ENCODE assay signal across 16 cellular contexts in the genomic region with DNA sequence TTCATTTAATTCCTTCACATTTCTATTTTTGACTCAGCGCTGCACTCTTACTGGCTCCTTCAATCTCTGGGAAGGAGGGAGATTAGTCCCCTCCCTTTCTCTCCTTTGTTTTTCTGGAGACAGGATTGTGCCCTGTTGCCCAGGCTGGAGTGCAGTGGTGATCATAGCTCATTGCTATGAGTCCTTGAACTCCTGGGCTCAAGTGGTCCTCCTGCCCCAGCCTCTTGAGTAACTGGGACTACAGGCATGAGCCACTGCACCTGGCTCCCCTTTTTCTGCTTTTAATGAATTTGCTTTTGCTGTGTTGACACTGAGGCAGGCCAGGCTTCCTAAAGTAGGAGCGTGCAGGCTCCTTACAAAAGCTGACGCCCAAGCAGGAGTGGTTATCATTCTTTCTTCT. TPM values are rescaled to one million over a fixed set of nuclear protein-coding genes. Genes with fewer than 3 reads are reported as not detected.
DNase-seq lines count a peak whose midpoint lies in the region; ATAC-seq and TF ChIP-seq lines count a peak whose summit lies in the region.
"Had no signal": no experiment of that assay in that cellular context is flagged by ENCODE, and none has a peak within 500 bp of the region (broad histone marks: within the 10 kb centered on the region; RNA-seq: fewer than 3 reads in every experiment).

No MANE protein-coding gene starts in this region.

- H3K9me3 Mint-ChIP-seq in CD4-positive, CD25-positive, alpha-beta regulatory T cell, result no peaks in the 10 kb centered on the region
- H3K9me3 Mint-ChIP-seq in activated CD8-positive, alpha-beta T cell treated with anti-CD3 and anti-CD28 coated beads, Interleukin-2, amount 10 ng/mL, durations not matched to agents 7 days and 5 days (ENCODE audit: insufficient read depth), result no peaks in the 10 kb centered on the region
- H3K9me3 Mint-ChIP-seq in memory B cell, result no peaks in the 10 kb centered on the region

- CTCF ChIA-PET in activated CD8-positive, alpha-beta T cell treated with anti-CD3 and anti-CD28 coated beads, Interleukin-2, amount 10 ng/mL, durations not matched to agents 7 days and 5 days (lab: Charles Lee), result interaction anchor here (0.7 to 2.4 kb wide), 4 partner anchors 22 to 123 kb away, joined by 3 to 8 read pairs (median 3); partner anchors contain the start of gene TADA2B

- H3K9me3 ChIP-seq in BLaER1 (no peaks in the 10 kb centered on the region), uterus (no peaks in the 10 kb centered on the region), smooth muscle cell (replicated peaks; ENCODE audit: low read depth) (no peaks in the 10 kb centered on the region)
- no peaks in the 10 kb centered on the region for H3K9me3 ChIP-seq in CD4-positive, CD25-positive, alpha-beta regulatory T cell (ENCODE audit: control insufficient read depth in 2 of 2, low read length in 2 of 2)
- H3K9me3 ChIP-seq: MG63, ovary had no signal

- H3K27ac ChIP-seq in BLaER1, result no peak overlapping the region; the same call in 1 of the 2 replicates
- H3K27ac ChIP-seq in CD4-positive, CD25-positive, alpha-beta regulatory T cell (ENCODE audit: insufficient read depth, low read length, poor library complexity, severe bottlenecking), result peak overlapping the region; percentile 82
- no peak overlapping the region for H3K27ac ChIP-seq in uterus
- no peak overlapping the region for H3K27ac ChIP-seq in smooth muscle cell (ENCODE audit: low read depth)
- H3K27ac ChIP-seq: ovary had no signal

- H3K9ac ChIP-seq in BLaER1 (no peak overlapping the region), smooth muscle cell (ENCODE audit: low read depth) (no peak overlapping the region)

- no peak for DNase-seq in CD4-positive, CD25-positive, alpha-beta regulatory T cell
- DNase-seq in activated CD8-positive, alpha-beta T cell treated with anti-CD3 and anti-CD28 coated beads, Interleukin-2, amount 10 ng/mL, durations not matched to agents 7 days and 5 days, result no peak
- no peak for DNase-seq in memory B cell (ENCODE audit: low spot score in 2 of 2)
- no peak for DNase-seq in NCI-H526 (lab: John Stamatoyannopoulos, UW)
- no peak for DNase-seq in uterus
- DNase-seq in NCI-H748 treated with DMSO at 0.1 percent for 48 hours (lab: John Stamatoyannopoulos, UW), result no peak
- DNase-seq in smooth muscle cell (lab: John Stamatoyannopoulos, UW; ENCODE audit: unreplicated experiment), result no peak
- DNase-seq: activated naive CD4-positive, alpha-beta T cell treated with Interleukin-2 at 50 U/mL for 16 hours; kidney; MG63; NCI-H1930; ovary; stimulated activated CD4-positive, alpha-beta T cell treated with anti-CD3 and anti-CD28 coated beads, Interleukin-4, amount 100 ng/mL, for 1 hour; trophoblast cell had no signal

- no peak for TF ChIP-seq CTCF in uterus (IDR thresholded peaks at IDR 0.05)
- TF ChIP-seq CTCF in smooth muscle cell (IDR thresholded peaks at IDR 0.05; ENCODE audit: borderline replicate concordance, insufficient read depth, poor library complexity, severe bottlenecking), result no peak

- H3K4me3 Mint-ChIP-seq in CD4-positive, CD25-positive, alpha-beta regulatory T cell, result peak overlapping the region in 3 of 4 donors; percentile 61 to 83 (median 65)
- H3K4me3 Mint-ChIP-seq in activated CD8-positive, alpha-beta T cell treated with anti-CD3 and anti-CD28 coated beads, Interleukin-2, amount 10 ng/mL, durations not matched to agents 7 days and 5 days, result no peak overlapping the region
- peak overlapping the region; percentile 7 for H3K4me3 Mint-ChIP-seq in memory B cell

- no peak overlapping the region for H3K4me3 ChIP-seq in BLaER1
- no peak overlapping the region for H3K4me3 ChIP-seq in CD4-positive, CD25-positive, alpha-beta regulatory T cell (ENCODE audit: low read depth, low read length)
- no peak overlapping the region for H3K4me3 ChIP-seq in uterus
- H3K4me3 ChIP-seq in smooth muscle cell, result no peak overlapping the region
- H3K4me3 ChIP-seq: MG63, ovary had no signal

- ATAC-seq in CD4-positive, CD25-positive, alpha-beta regulatory T cell (ENCODE audit: low read depth in 2 of 2), result no peak
- ATAC-seq in activated CD8-positive, alpha-beta T cell treated with anti-CD3 and anti-CD28 coated beads, Interleukin-2, amount 10 ng/mL, durations not matched to agents 7 days and 5 days, result no peak
- no peak for ATAC-seq in memory B cell (ENCODE audit: low read depth)
- ATAC-seq: Panc1 had no signal

- H4K20me1 ChIP-seq in BLaER1 (peaks cover 100% of the 10 kb centered on the region), smooth muscle cell (ENCODE audit: low read depth) (peaks cover 51% of the 10 kb centered on the region)

- H2AFZ ChIP-seq in smooth muscle cell (ENCODE audit: low read depth), result no peak overlapping the region

- 65% methylated on average over 3 of the region's 3 CpGs for WGBS in smooth muscle cell (ENCODE audit: low lambda C conversion rate)

- H3K4me2 ChIP-seq in BLaER1, result 0 out of 2 replicates have a peak overlapping the region, but pooled peaks have one; percentile 0
- H3K4me2 ChIP-seq in smooth muscle cell, result no peak overlapping the region

- H3K27me3 ChIP-seq in BLaER1, result no peaks in the 10 kb centered on the region
- no peaks in the 10 kb centered on the region for H3K27me3 ChIP-seq in CD4-positive, CD25-positive, alpha-beta regulatory T cell (ENCODE audit: control insufficient read depth, insufficient read depth, low read length)
- no peaks in the 10 kb centered on the region for H3K27me3 ChIP-seq in uterus
- H3K27me3 ChIP-seq in smooth muscle cell (ENCODE audit: low read depth), result no peaks in the 10 kb centered on the region
- H3K27me3 ChIP-seq: MG63, ovary had no signal

- peaks cover 31 to 87% (median 65%) of the 10 kb centered on the region in 4 donors for H3K4me1 Mint-ChIP-seq in CD4-positive, CD25-positive, alpha-beta regulatory T cell
- peaks cover 60% of the 10 kb centered on the region for H3K4me1 Mint-ChIP-seq in activated CD8-positive, alpha-beta T cell treated with anti-CD3 and anti-CD28 coated beads, Interleukin-2, amount 10 ng/mL, durations not matched to agents 7 days and 5 days (ENCODE audit: low read depth)
- peaks cover 43% of the 10 kb centered on the region for H3K4me1 Mint-ChIP-seq in memory B cell

- TF ChIP-seq POLR2A in uterus (IDR thresholded peaks at IDR 0.05), result no peak

- no peaks in the 10 kb centered on the region for H3F3A ChIP-seq in smooth muscle cell (ENCODE audit: low read depth)

- H3K27me3 Mint-ChIP-seq in CD4-positive, CD25-positive, alpha-beta regulatory T cell, result no peaks in the 10 kb centered on the region
- no peaks in the 10 kb centered on the region for H3K27me3 Mint-ChIP-seq in activated CD8-positive, alpha-beta T cell treated with anti-CD3 and anti-CD28 coated beads, Interleukin-2, amount 10 ng/mL, durations not matched to agents 7 days and 5 days (ENCODE audit: low read depth)
- no peaks in the 10 kb centered on the region for H3K27me3 Mint-ChIP-seq in memory B cell

- peaks cover 18% of the 10 kb centered on the region for H3K79me2 ChIP-seq in smooth muscle cell (ENCODE audit: low read depth)

- POLR2A ChIA-PET in activated CD8-positive, alpha-beta T cell treated with anti-CD3 and anti-CD28 coated beads, Interleukin-2, amount 10 ng/mL, durations not matched to agents 7 days and 5 days (lab: Charles Lee), result interaction anchor here (0.7 kb wide), 1 partner anchor 67 kb away, joined by 5 read pairs; no protein-coding TSS in a partner anchor

- H3K36me3 Mint-ChIP-seq in CD4-positive, CD25-positive, alpha-beta regulatory T cell, result peaks cover 20% of the 10 kb centered on the region
- peaks cover 28% of the 10 kb centered on the region for H3K36me3 Mint-ChIP-seq in activated CD8-positive, alpha-beta T cell treated with anti-CD3 and anti-CD28 coated beads, Interleukin-2, amount 10 ng/mL, durations not matched to agents 7 days and 5 days (ENCODE audit: low read depth)
- H3K36me3 Mint-ChIP-seq in memory B cell, result peaks cover 12% of the 10 kb centered on the region

- H3K36me3 ChIP-seq in BLaER1 (peaks cover 63% of the 10 kb centered on the region), uterus (no peaks in the 10 kb centered on the region), smooth muscle cell (ENCODE audit: low read depth) (no peaks in the 10 kb centered on the region)
- peaks cover 15% of the 10 kb centered on the region for H3K36me3 ChIP-seq in CD4-positive, CD25-positive, alpha-beta regulatory T cell (ENCODE audit: control insufficient read depth, insufficient read depth, low read length)
- H3K36me3 ChIP-seq: MG63, ovary had no signal

- H3K4me1 ChIP-seq in BLaER1 (peaks cover 95% of the 10 kb centered on the region), uterus (peaks cover 0 to 11% of the 10 kb centered on the region in 2 donors), smooth muscle cell (ENCODE audit: low read depth) (peaks cover 7% of the 10 kb centered on the region)
- peaks cover 56% of the 10 kb centered on the region for H3K4me1 ChIP-seq in CD4-positive, CD25-positive, alpha-beta regulatory T cell (ENCODE audit: control insufficient read depth, insufficient read depth, low read length, poor library complexity, severe bottlenecking)

- peak overlapping the region; percentile 76 to 91 (median 87) for H3K27ac Mint-ChIP-seq in CD4-positive, CD25-positive, alpha-beta regulatory T cell
- peak overlapping the region; percentile 49 for H3K27ac Mint-ChIP-seq in activated CD8-positive, alpha-beta T cell treated with anti-CD3 and anti-CD28 coated beads, Interleukin-2, amount 10 ng/mL, durations not matched to agents 7 days and 5 days
- no peak overlapping the region for H3K27ac Mint-ChIP-seq in memory B cell

- intact Hi-C loops in uterus (cut with DNase I; ENCODE audit: low total_unique reads), result no loop called here

RNA-seq across cellular contexts. Expression of gene TBC1D14, which starts 10.5 kb away (rescaled TPM):
- total RNA-seq in CD4-positive, CD25-positive, alpha-beta regulatory T cell, result 67.7 TPM
- polyA plus RNA-seq in CD4-positive, CD25-positive, alpha-beta regulatory T cell, result 10 to 100 TPM; 46.6 to 63.0 (median 52.0) TPM
- 10 to 100 TPM; 39.4 to 39.8 TPM for total RNA-seq in activated CD8-positive, alpha-beta T cell treated with anti-CD3 and anti-CD28 coated beads, Interleukin-2, amount 10 ng/mL, durations not matched to agents 7 days and 5 days
- total RNA-seq in uterus (10 to 100 TPM; 16.9 to 61.2 (median 28.1) TPM), smooth muscle cell (24.4 and 31.6 TPM in 2 replicates)
- polyA plus RNA-seq in smooth muscle cell, result 13.0 and 20.9 TPM in 2 replicates
